In the genomic region with DNA sequence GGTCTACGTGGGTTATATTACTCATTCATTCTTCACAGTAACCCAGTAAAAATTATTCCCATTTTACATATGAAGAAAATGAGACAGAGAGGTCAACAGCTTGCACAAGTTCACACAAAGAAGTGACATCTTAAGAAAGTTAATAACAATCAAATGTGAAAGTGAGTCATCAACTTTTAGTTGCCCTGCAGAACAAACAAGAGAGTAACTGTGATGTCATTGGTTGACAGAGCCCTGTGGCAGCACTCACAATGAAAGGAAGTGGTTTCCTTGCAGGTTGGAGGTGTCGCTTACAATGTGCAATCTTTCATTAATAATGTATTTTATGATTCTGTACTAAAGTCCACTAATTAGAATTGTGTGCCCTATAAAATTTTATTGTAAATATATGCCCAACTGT, we compare ENCODE assay signal across 13 cellular contexts.
DNase-seq lines count a peak whose midpoint lies in the region; ATAC-seq, FAIRE-seq and TF ChIP-seq lines count a peak whose summit lies in the region.
"Had no signal": no experiment of that assay in that cellular context is flagged by ENCODE, and none has a peak within 500 bp of the region (broad histone marks: within the 10 kb centered on the region; RNA-seq: fewer than 3 reads in every experiment).

No MANE protein-coding gene starts in this region.

- in situ Hi-C loops in HepG2 (cut with HindIII; ENCODE audit: extremely low pct_ligation_motif_present, low pct_unique_long_range_greater_than_20kb) = no loop called here

- H3K27me3 Mint-ChIP-seq in activated T-cell treated with anti-CD3 and anti-CD28 coated beads, Interleukin-2, amount 50 U/mL, for 4 hours (ENCODE audit: low read depth) = no peaks in the 10 kb centered on the region

- H3K27me3 ChIP-seq in HepG2 (ENCODE audit: control insufficient read depth in 1 of 2, insufficient read depth in 2 of 2, low read length in 2 of 2) = no peaks in the 10 kb centered on the region
- H3K27me3 ChIP-seq in A673 (replicated peaks; ENCODE audit: insufficient read depth, low read depth, low read length, poor library complexity) = no peaks in the 10 kb centered on the region
- H3K27me3 ChIP-seq in vagina = no peaks in the 10 kb centered on the region
- H3K27me3 ChIP-seq: spleen had no signal

- no peak for TF ChIP-seq RAD21 in HepG2 (CRISPR knock-in tag; IDR thresholded peaks at IDR 0.05)

- H3K27ac ChIP-seq in HepG2 (ENCODE audit: extremely low read length, insufficient read depth, low read length) (no peak overlapping the region), A673 (ENCODE audit: low read depth, low read length, poor library complexity, severe bottlenecking) (no peak overlapping the region), vagina (no peak overlapping the region)

- BruUV-seq in HepG2 (replicated peaks; lab: Mats Ljungman, UMichigan) (no TSS peak), A673 (replicated peaks; lab: Mats Ljungman, UMichigan) (no TSS peak)

- H3K4me2 ChIP-seq in HepG2 (ENCODE audit: low read depth, low read length) = no peak overlapping the region

- CTCF ChIA-PET in HepG2 (lab: Yijun Ruan, JAX; ENCODE audit: low intra/inter-chr PET ratio, low total read pairs) (no interaction called here), A673 (lab: Charles Lee) (no interaction called here)

- peaks cover 8% of the 10 kb centered on the region for H3K4me1 Mint-ChIP-seq in activated T-cell treated with anti-CD3 and anti-CD28 coated beads, Interleukin-2, amount 50 U/mL, for 4 hours (ENCODE audit: low read depth)

- TF ChIP-seq EP300 in HepG2 (IDR thresholded peaks at IDR 0.05; ENCODE audit: low read depth in 2 of 2, low read length in 2 of 2) = no peak
- TF ChIP-seq EP300 in HepG2 (CRISPR knock-in tag; IDR thresholded peaks at IDR 0.05; ENCODE audit: borderline replicate concordance) = no peak

- WGBS in HepG2 (ENCODE audit: low lambda C conversion rate) = 3% methylated on average over 2 of the region's 2 CpGs

- H2AFZ ChIP-seq in HepG2 (ENCODE audit: low read length) = no peak overlapping the region

- no peaks in the 10 kb centered on the region for H3K36me3 Mint-ChIP-seq in activated T-cell treated with anti-CD3 and anti-CD28 coated beads, Interleukin-2, amount 50 U/mL, for 4 hours (ENCODE audit: insufficient read depth)

- DNase-seq in activated T-cell treated with anti-CD3 and anti-CD28 coated beads, Interleukin-2, amount 50 U/mL, for 4 hours = no peak
- DNase-seq in activated T-cell treated with anti-CD3 and anti-CD28 coated beads, Interleukin-2, amount 50 U/mL, for 1 hour = no peak
- DNase-seq in NCI-H460 (ENCODE audit: extremely low read depth, low read depth) = peak; percentile 89
- DNase-seq in HepG2 (ENCODE audit: low spot score) = no peak
- DNase-seq in A673 (ENCODE audit: low spot score) = no peak
- DNase-seq in vagina (ENCODE audit: extremely low spot score in 2 of 2) = no peak
- DNase-seq in RPMI8226 = no peak
- DNase-seq: activated naive CD4-positive, alpha-beta T cell treated with anti-CD3 and anti-CD28 coated beads, Interleukin-2, amount 50 U/mL, for 16 hours; H9; IMR-90; NCI-H524 treated with DMSO at 0.1 percent for 48 hours; spleen had no signal

- no peak overlapping the region for H3K4me3 ChIP-seq in HepG2 (replicated peaks in 1 of 3; ENCODE audit: insufficient read depth in 1 of 3, low read depth in 2 of 3, low read length in 3 of 3)
- H3K4me3 ChIP-seq in A673 (ENCODE audit: low read depth, low read length, poor library complexity, severe bottlenecking) = no peak overlapping the region
- no peak overlapping the region for H3K4me3 ChIP-seq in vagina
- H3K4me3 ChIP-seq: spleen had no signal

- peaks cover 10% of the 10 kb centered on the region for H3K9me3 Mint-ChIP-seq in activated T-cell treated with anti-CD3 and anti-CD28 coated beads, Interleukin-2, amount 50 U/mL, for 4 hours

- ATAC-seq in activated T-cell treated with anti-CD3 and anti-CD28 coated beads, Interleukin-2, amount 50 U/mL, for 4 hours = peak; percentile 67 to 73
- ATAC-seq in GM21576 (IDR thresholded peaks at IDR 0.05; ENCODE audit: unreplicated experiment) (peak; percentile 59), HepG2 (no peak)

- FAIRE-seq in HepG2 (lab: Jason Lieb, UNC) = no peak

- H3K9me3 ChIP-seq in HepG2 (ENCODE audit: low read length) (peaks cover under 1% of the 10 kb centered on the region; the same call in 1 of the 2 replicates), A673 (ENCODE audit: low read depth, low read length, poor library complexity, severe bottlenecking) (no peaks in the 10 kb centered on the region), vagina (no peaks in the 10 kb centered on the region)

- TF ChIP-seq CTCF in HepG2 (CRISPR knock-in tag; IDR thresholded peaks at IDR 0.05) (no peak), A673 (conservative IDR thresholded peaks at IDR 0.05; ENCODE audit: low read depth, low read length) (no peak), vagina (IDR thresholded peaks at IDR 0.05) (no peak)

- no peak overlapping the region for H3K4me3 Mint-ChIP-seq in activated T-cell treated with anti-CD3 and anti-CD28 coated beads, Interleukin-2, amount 50 U/mL, for 4 hours
- H3K4me3 Mint-ChIP-seq: H9 had no signal

- no peaks in the 10 kb centered on the region for H3K79me2 ChIP-seq in HepG2 (ENCODE audit: insufficient read depth, low read length)

- TF ChIP-seq POLR2A in HepG2 (IDR thresholded peaks at IDR 0.05; ENCODE audit: insufficient read depth in 1 of 2, low read depth in 2 of 2, low read length in 2 of 2) (no peak), vagina (IDR thresholded peaks at IDR 0.05) (no peak)

- H3K36me3 ChIP-seq in HepG2 (replicated peaks in 1 of 2; ENCODE audit: control insufficient read depth in 1 of 2, insufficient read depth in 2 of 2, low read length in 2 of 2) (no peaks in the 10 kb centered on the region), A673 (ENCODE audit: insufficient read depth, low read length, poor library complexity, severe bottlenecking) (no peaks in the 10 kb centered on the region), vagina (no peaks in the 10 kb centered on the region)
- H3K36me3 ChIP-seq: spleen had no signal

- POLR2A ChIA-PET in HepG2 (lab: Yijun Ruan, JAX) = no interaction called here
- POLR2A ChIA-PET in A673 (lab: Charles Lee; ENCODE audit: low non-redundant PET) = no interaction called here

- H3K4me1 ChIP-seq in HepG2 (ENCODE audit: insufficient read depth, low read length) (no peaks in the 10 kb centered on the region), A673 (ENCODE audit: insufficient read depth, low read length, poor library complexity, severe bottlenecking) (no peaks in the 10 kb centered on the region), vagina (no peaks in the 10 kb centered on the region)
- H3K4me1 ChIP-seq: spleen had no signal

- no peaks in the 10 kb centered on the region for H4K20me1 ChIP-seq in HepG2 (ENCODE audit: insufficient read depth, low read length)

- intact Hi-C loops in HepG2 (cut with micrococcal nuclease; ENCODE audit: unreplicated experiment) (no loop called here), A673 (cut with micrococcal nuclease; ENCODE audit: unreplicated experiment) (no loop called here), vagina (cut with DNase I) (no loop called here)

- H3K9ac ChIP-seq in HepG2 (ENCODE audit: insufficient read depth, low read depth, low read length) = no peak overlapping the region

TF ChIP-seq in HepG2, 621 proteins besides CTCF, POLR2A, EP300 and RAD21:
- TF ChIP-seq, protein P1, sequence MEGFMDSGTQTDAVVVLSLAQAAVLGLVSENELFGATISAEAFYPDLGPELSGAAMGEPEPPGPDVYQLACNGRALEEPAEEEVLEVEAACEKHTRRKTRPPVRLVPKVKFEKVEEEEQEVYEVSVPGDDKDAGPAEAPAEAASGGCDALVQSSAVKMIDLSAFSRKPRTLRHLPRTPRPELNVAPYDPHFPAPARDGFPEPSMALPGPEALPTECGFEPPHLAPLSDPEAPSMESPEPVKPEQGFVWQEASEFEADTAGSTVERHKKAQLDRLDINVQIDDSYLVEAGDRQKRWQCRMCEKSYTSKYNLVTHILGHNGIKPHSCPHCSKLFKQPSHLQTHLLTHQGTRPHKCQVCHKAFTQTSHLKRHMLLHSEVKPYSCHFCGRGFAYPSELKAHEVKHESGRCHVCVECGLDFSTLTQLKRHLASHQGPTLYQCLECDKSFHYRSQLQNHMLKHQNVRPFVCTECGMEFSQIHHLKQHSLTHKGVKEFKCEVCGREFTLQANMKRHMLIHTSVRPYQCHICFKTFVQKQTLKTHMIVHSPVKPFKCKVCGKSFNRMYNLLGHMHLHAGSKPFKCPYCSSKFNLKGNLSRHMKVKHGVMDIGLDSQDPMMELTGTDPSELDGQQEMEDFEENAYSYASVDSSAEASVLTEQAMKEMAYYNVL (CRISPR knock-in tag; IDR thresholded peaks at IDR 0.05; ENCODE audit: borderline replicate concordance) = no peak
- TF ChIP-seq KMT2A (CRISPR knock-in tag; IDR thresholded peaks at IDR 0.05) (no peak), CREB1 (IDR thresholded peaks at IDR 0.05) (peak; percentile 64), CREB1 (CRISPR knock-in tag; IDR thresholded peaks at IDR 0.05) (no peak)
